In genomic region chr1:203861379-203862184, GRCh38 we compare ENCODE assay signal across 8 cellular contexts. TPM values are rescaled to one million over a fixed set of nuclear protein-coding genes. Genes with fewer than 3 reads are reported as not detected.
DNase-seq lines count a peak whose midpoint lies in the region; TF ChIP-seq lines count a peak whose summit lies in the region.

Gene SNRPE, plus strand, starts transcription at chr1:203861599. Its CDS starts 61 bp downstream, at chr1:203861660.

- H3K36me3 ChIP-seq in HAP-1 (replicated peaks) (peaks cover 38% of the 10 kb centered on the region), MG63 (peaks cover 50% of the 10 kb centered on the region), neural cell (ENCODE audit: insufficient read depth, low read length) (peaks cover 8% of the 10 kb centered on the region), stomach (peaks cover 24 to 37% (median 33%) of the 10 kb centered on the region in 4 donors)

- peak; percentile 100 for TF ChIP-seq CTCF in neural cell (IDR thresholded peaks at IDR 0.05; ENCODE audit: poor library complexity, severe bottlenecking)
- peak in 6 of 7 experiments; percentile 89 to 100 (median 96) for TF ChIP-seq CTCF in stomach (IDR thresholded peaks at IDR 0.05)

- H2AFZ ChIP-seq in neural cell (ENCODE audit: low read depth, low read length): peak within 1 kb of the TSS; percentile 81

- in situ Hi-C loops in HAP-1 (cut with MboI; ENCODE audit: low sequenced_read_pairs): loop anchor here (25.0 kb wide), 2 partner anchors 501 to 651 kb away; partner anchors contain the start of genes MDM4 and PLEKHA6

- H3K4me3 ChIP-seq in HAP-1 (peak within 1 kb of the TSS; percentile 97), MG63 (peak within 1 kb of the TSS; percentile 99), neural cell (ENCODE audit: low read length) (peak within 1 kb of the TSS; percentile 82), stomach (peak within 1 kb of the TSS; percentile 72 to 85 (median 80))

- H4K20me1 ChIP-seq in neural cell (ENCODE audit: insufficient read depth): no peaks in the 10 kb centered on the region

- no peaks in the 10 kb centered on the region for H3K27me3 ChIP-seq in HAP-1 (ENCODE audit: low read depth)
- no peaks in the 10 kb centered on the region for H3K27me3 ChIP-seq in MG63
- H3K27me3 ChIP-seq in neural cell (ENCODE audit: insufficient read depth, low read depth, low read length): no peaks in the 10 kb centered on the region
- no peaks in the 10 kb centered on the region for H3K27me3 ChIP-seq in stomach

- peak within 1 kb of the TSS; percentile 83 for H3K4me2 ChIP-seq in neural cell (ENCODE audit: low read length)

- H3K9me2 ChIP-seq in neural cell (ENCODE audit: insufficient read depth, low read length): no peaks in the 10 kb centered on the region

- DNase-seq in GDM1 (lab: John Stamatoyannopoulos, UW): peak; percentile 97
- DNase-seq in HAP-1 (ENCODE audit: low spot score in 2 of 2): peak; percentile 96
- DNase-seq in MG63: peak; percentile 98
- peak; percentile 86 for DNase-seq in SHP77 treated with DMSO at 0.1 percent for 48 hours (lab: John Stamatoyannopoulos, UW)
- peak; percentile 99 for DNase-seq in activated effector memory CD4-positive, alpha-beta T cell treated with anti-CD3 and anti-CD28 coated beads, Interleukin-2, amount 50 U/mL, for 16 hours
- DNase-seq in fibroblast of the conjunctiva (ENCODE audit: low read depth): peak; percentile 97
- peak; percentile 95 for DNase-seq in stomach

- H3K79me2 ChIP-seq in neural cell (replicated peaks; ENCODE audit: insufficient read depth, low read length): peaks cover 17% of the 10 kb centered on the region

- H3K9ac ChIP-seq in neural cell (ENCODE audit: low read length): peak within 1 kb of the TSS; percentile 80

- peak; percentile 99 for TF ChIP-seq RAD21 in neural cell (conservative IDR thresholded peaks at IDR 0.05)

- peak within 1 kb of the TSS; percentile 82 for H3K27ac ChIP-seq in neural cell (ENCODE audit: low read length)
- peak within 1 kb of the TSS; percentile 65 to 82 (median 69) for H3K27ac ChIP-seq in stomach

- H3F3A ChIP-seq in neural cell (ENCODE audit: insufficient read depth, low read length, poor library complexity, severe bottlenecking): no peaks in the 10 kb centered on the region

- TF ChIP-seq POLR2A in stomach (IDR thresholded peaks at IDR 0.05): no peak

- intact Hi-C loops in stomach (cut with DNase I; ENCODE audit: low total_unique reads): loop anchor here (5.0 kb wide), 1 partner anchor 266 kb away; no protein-coding TSS in a partner anchor

- H3K9me3 ChIP-seq in HAP-1: no peaks in the 10 kb centered on the region
- H3K9me3 ChIP-seq in MG63: no peaks in the 10 kb centered on the region
- no peaks in the 10 kb centered on the region for H3K9me3 ChIP-seq in neural cell (ENCODE audit: low read length)
- H3K9me3 ChIP-seq in stomach: no peaks in the 10 kb centered on the region

- TF ChIP-seq EP300 in neural cell (conservative IDR thresholded peaks at IDR 0.05; ENCODE audit: poor library complexity, severe bottlenecking) (peak; percentile 75), stomach (IDR thresholded peaks at IDR 0.05) (peak; percentile 11)

- H3K4me1 ChIP-seq in HAP-1: peaks cover 23% of the 10 kb centered on the region
- peaks cover 16 to 29% (median 23%) of the 10 kb centered on the region in 4 donors for H3K4me1 ChIP-seq in stomach

- 0 to 1% (median 0%) methylated on average over 48 of the region's 48 CpGs for WGBS in stomach, 5 donors

TF ChIP-seq in neural cell, 6 proteins besides CTCF, POLR2A, EP300 and RAD21:
- TF ChIP-seq, protein P1, sequence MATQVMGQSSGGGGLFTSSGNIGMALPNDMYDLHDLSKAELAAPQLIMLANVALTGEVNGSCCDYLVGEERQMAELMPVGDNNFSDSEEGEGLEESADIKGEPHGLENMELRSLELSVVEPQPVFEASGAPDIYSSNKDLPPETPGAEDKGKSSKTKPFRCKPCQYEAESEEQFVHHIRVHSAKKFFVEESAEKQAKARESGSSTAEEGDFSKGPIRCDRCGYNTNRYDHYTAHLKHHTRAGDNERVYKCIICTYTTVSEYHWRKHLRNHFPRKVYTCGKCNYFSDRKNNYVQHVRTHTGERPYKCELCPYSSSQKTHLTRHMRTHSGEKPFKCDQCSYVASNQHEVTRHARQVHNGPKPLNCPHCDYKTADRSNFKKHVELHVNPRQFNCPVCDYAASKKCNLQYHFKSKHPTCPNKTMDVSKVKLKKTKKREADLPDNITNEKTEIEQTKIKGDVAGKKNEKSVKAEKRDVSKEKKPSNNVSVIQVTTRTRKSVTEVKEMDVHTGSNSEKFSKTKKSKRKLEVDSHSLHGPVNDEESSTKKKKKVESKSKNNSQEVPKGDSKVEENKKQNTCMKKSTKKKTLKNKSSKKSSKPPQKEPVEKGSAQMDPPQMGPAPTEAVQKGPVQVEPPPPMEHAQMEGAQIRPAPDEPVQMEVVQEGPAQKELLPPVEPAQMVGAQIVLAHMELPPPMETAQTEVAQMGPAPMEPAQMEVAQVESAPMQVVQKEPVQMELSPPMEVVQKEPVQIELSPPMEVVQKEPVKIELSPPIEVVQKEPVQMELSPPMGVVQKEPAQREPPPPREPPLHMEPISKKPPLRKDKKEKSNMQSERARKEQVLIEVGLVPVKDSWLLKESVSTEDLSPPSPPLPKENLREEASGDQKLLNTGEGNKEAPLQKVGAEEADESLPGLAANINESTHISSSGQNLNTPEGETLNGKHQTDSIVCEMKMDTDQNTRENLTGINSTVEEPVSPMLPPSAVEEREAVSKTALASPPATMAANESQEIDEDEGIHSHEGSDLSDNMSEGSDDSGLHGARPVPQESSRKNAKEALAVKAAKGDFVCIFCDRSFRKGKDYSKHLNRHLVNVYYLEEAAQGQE (IDR thresholded peaks at IDR 0.05; ENCODE audit: borderline replicate concordance): peak; percentile 81
- peak; percentile 98 for TF ChIP-seq SMC3 (conservative IDR thresholded peaks at IDR 0.05; ENCODE audit: poor library complexity)
- TF ChIP-seq MXI1 (conservative IDR thresholded peaks at IDR 0.05; ENCODE audit: poor library complexity, severe bottlenecking): peak; percentile 100
- TF ChIP-seq EZH2 (IDR thresholded peaks at IDR 0.05; ENCODE audit: borderline replicate concordance, insufficient read depth, low read length, poor library complexity, severe bottlenecking): no peak
- peak; percentile 77 for TF ChIP-seq TAF1 (IDR thresholded peaks at IDR 0.05; ENCODE audit: low read depth)
- peak; percentile 99 for TF ChIP-seq POLR2AphosphoS5 (IDR thresholded peaks at IDR 0.05)

RNA-seq across cellular contexts. Expression of gene SNRPE, which starts in this region (rescaled TPM):
- 200 and 265 TPM in 2 replicates for total RNA-seq in MG63 (2014; rRNA removed; shearing (Covaris generic); ENCODE audit: low replicate concordance)
- polyA plus RNA-seq in neural cell: 208 and 373 TPM in 2 replicates
- 46.5 and 73.6 TPM in 2 replicates for polyA minus RNA-seq in neural cell
- 100 to 1,000 TPM in 1 of 5 donors, 10 to 100 TPM in 2, 1 to 10 TPM in 1, not detected in 1; 8.7 to 470 (median 52.9) TPM for total RNA-seq in stomach
- 100 to 1,000 TPM; 111 to 123 (median 119) TPM for polyA plus RNA-seq in stomach

Comparison
In these comparisons a context has a peak if more than half of its experiments do, and no peak if none do; other contexts are left out.
1. Peak in every context shown above with its lines: DNase-seq, H3K4me3 ChIP-seq and H3K27ac ChIP-seq.